Comparison of ENCODE assay signal across 16 cellular contexts in genomic region chr17:21028192-21028591, GRCh38. TPM values are rescaled to one million over a fixed set of nuclear protein-coding genes. Genes with fewer than 3 reads are reported as not detected.
DNase-seq lines count a peak whose midpoint lies in the region; ATAC-seq lines count a peak whose summit lies in the region.
"Had no signal": no experiment of that assay in that cellular context is flagged by ENCODE, and none has a peak within 500 bp of the region (broad histone marks: within the 10 kb centered on the region; RNA-seq: fewer than 3 reads in every experiment).

No MANE protein-coding gene starts in this region.

- POLR2A ChIA-PET in activated CD4-positive, alpha-beta memory T cell treated with anti-CD3 and anti-CD28 coated beads for 36 hours (lab: Charles Lee) = no interaction called here

- H3K9me3 Mint-ChIP-seq in activated naive CD4-positive, alpha-beta T cell treated with anti-CD3 and anti-CD28 coated beads, Interleukin-2, amount 50 U/mL, for 72 hours = no peaks in the 10 kb centered on the region
- H3K9me3 Mint-ChIP-seq in activated CD4-positive, alpha-beta memory T cell treated with anti-CD3 and anti-CD28 coated beads for 36 hours = no peaks in the 10 kb centered on the region
- no peaks in the 10 kb centered on the region for H3K9me3 Mint-ChIP-seq in immature natural killer cell
- H3K9me3 Mint-ChIP-seq in stimulated activated naive CD8-positive, alpha-beta T cell treated with anti-CD3 and anti-CD28 coated beads, Interleukin-15, amount 100 ng/mL, for 72 hours = no peaks in the 10 kb centered on the region

- H3K27me3 Mint-ChIP-seq in activated CD4-positive, alpha-beta memory T cell treated with anti-CD3 and anti-CD28 coated beads for 36 hours = no peaks in the 10 kb centered on the region
- H3K27me3 Mint-ChIP-seq in immature natural killer cell (ENCODE audit: low read depth in 3 of 3) = peaks cover 0 to 1% (median 0%) of the 10 kb centered on the region in 3 donors
- H3K27me3 Mint-ChIP-seq in stimulated activated naive CD8-positive, alpha-beta T cell treated with anti-CD3 and anti-CD28 coated beads, Interleukin-15, amount 100 ng/mL, for 72 hours = no peaks in the 10 kb centered on the region

- ATAC-seq in activated naive CD4-positive, alpha-beta T cell treated with anti-CD3 and anti-CD28 coated beads, Interleukin-2, amount 50 U/mL, for 72 hours = no peak
- no peak for ATAC-seq in stimulated activated naive CD8-positive, alpha-beta T cell treated with anti-CD3 and anti-CD28 coated beads, Interleukin-15, amount 100 ng/mL, for 72 hours
- ATAC-seq in HG02840 (IDR thresholded peaks at IDR 0.05; ENCODE audit: low FRiP score, unreplicated experiment) (no peak), HG02981 (IDR thresholded peaks at IDR 0.05; ENCODE audit: unreplicated experiment) (no peak)

- H3K36me3 Mint-ChIP-seq in activated naive CD4-positive, alpha-beta T cell treated with anti-CD3 and anti-CD28 coated beads, Interleukin-2, amount 50 U/mL, for 72 hours = peaks cover 8 to 26% of the 10 kb centered on the region in 2 donors
- peaks cover 35% of the 10 kb centered on the region for H3K36me3 Mint-ChIP-seq in activated CD4-positive, alpha-beta memory T cell treated with anti-CD3 and anti-CD28 coated beads for 36 hours
- peaks cover 0 to 13% (median 12%) of the 10 kb centered on the region in 3 donors for H3K36me3 Mint-ChIP-seq in immature natural killer cell

- peaks cover 64% of the 10 kb centered on the region for H3K4me1 Mint-ChIP-seq in activated CD4-positive, alpha-beta memory T cell treated with anti-CD3 and anti-CD28 coated beads for 36 hours (ENCODE audit: low read depth)
- H3K4me1 Mint-ChIP-seq in immature natural killer cell = peaks cover 66 to 72% of the 10 kb centered on the region in 2 donors
- peaks cover 78% of the 10 kb centered on the region for H3K4me1 Mint-ChIP-seq in stimulated activated naive CD8-positive, alpha-beta T cell treated with anti-CD3 and anti-CD28 coated beads, Interleukin-15, amount 100 ng/mL, for 72 hours

- intact Hi-C loops in activated CD4-positive, alpha-beta memory T cell treated with anti-CD3 and anti-CD28 coated beads for 36 hours (cut with micrococcal nuclease) = no loop called here

- DNase-seq in activated naive CD4-positive, alpha-beta T cell treated with anti-CD3 and anti-CD28 coated beads, Interleukin-2, amount 50 U/mL, for 72 hours (ENCODE audit: low spot score in 2 of 2) = no peak
- no peak for DNase-seq in activated naive CD4-positive, alpha-beta T cell treated with Interleukin-2 at 50 U/mL for 16 hours
- DNase-seq in activated CD4-positive, alpha-beta memory T cell treated with anti-CD3 and anti-CD28 coated beads for 36 hours = no peak
- DNase-seq in immature natural killer cell = no peak
- DNase-seq in stimulated activated naive CD8-positive, alpha-beta T cell treated with anti-CD3 and anti-CD28 coated beads, Interleukin-15, amount 100 ng/mL, for 72 hours = no peak
- DNase-seq in NCI-H1092 (lab: John Stamatoyannopoulos, UW) = no peak
- DNase-seq: activated T-cell treated with anti-CD3 and anti-CD28 coated beads, Interleukin-2, amount 50 U/mL, for 48 hours; DMS79 treated with DMSO at 0.1 percent for 48 hours; heart right ventricle; MV-4-11; NCI-H226; small intestine; upper lobe of left lung; WERI-Rb-1 had no signal

- H3K27ac Mint-ChIP-seq in activated naive CD4-positive, alpha-beta T cell treated with anti-CD3 and anti-CD28 coated beads, Interleukin-2, amount 50 U/mL, for 72 hours = peak overlapping the region; percentile 23 to 98
- H3K27ac Mint-ChIP-seq in activated CD4-positive, alpha-beta memory T cell treated with anti-CD3 and anti-CD28 coated beads for 36 hours = peak overlapping the region; percentile 78
- peak overlapping the region in 4 of 6 donors; percentile 34 to 80 (median 76) for H3K27ac Mint-ChIP-seq in immature natural killer cell
- H3K27ac Mint-ChIP-seq in stimulated activated naive CD8-positive, alpha-beta T cell treated with anti-CD3 and anti-CD28 coated beads, Interleukin-15, amount 100 ng/mL, for 72 hours = peak overlapping the region; percentile 72 to 93

- no peak overlapping the region for H3K4me3 Mint-ChIP-seq in activated CD4-positive, alpha-beta memory T cell treated with anti-CD3 and anti-CD28 coated beads for 36 hours
- no peak overlapping the region for H3K4me3 Mint-ChIP-seq in immature natural killer cell
- no peak overlapping the region for H3K4me3 Mint-ChIP-seq in stimulated activated naive CD8-positive, alpha-beta T cell treated with anti-CD3 and anti-CD28 coated beads, Interleukin-15, amount 100 ng/mL, for 72 hours

- CTCF ChIA-PET in activated CD4-positive, alpha-beta memory T cell treated with anti-CD3 and anti-CD28 coated beads for 36 hours (lab: Charles Lee) = interaction anchor here (1.6 kb wide), 1 partner anchor 15 kb away, joined by 8 read pairs; the partner anchor contains the start of gene USP22

RNA-seq across cellular contexts. Expression of gene USP22, which starts 14.6 kb away (rescaled TPM):
- total RNA-seq in activated naive CD4-positive, alpha-beta T cell treated with anti-CD3 and anti-CD28 coated beads, Interleukin-2, amount 50 U/mL, for 72 hours = 100 to 1,000 TPM; 146 to 180 TPM
- total RNA-seq in activated CD4-positive, alpha-beta memory T cell treated with anti-CD3 and anti-CD28 coated beads for 36 hours = 100 to 1,000 TPM; 120 to 124 TPM
- polyA plus RNA-seq in immature natural killer cell = 10 to 100 TPM in 2 of 3 donors, 1 to 10 TPM in 1; 9.6 to 31.7 (median 21.4) TPM
